In the genomic region with DNA sequence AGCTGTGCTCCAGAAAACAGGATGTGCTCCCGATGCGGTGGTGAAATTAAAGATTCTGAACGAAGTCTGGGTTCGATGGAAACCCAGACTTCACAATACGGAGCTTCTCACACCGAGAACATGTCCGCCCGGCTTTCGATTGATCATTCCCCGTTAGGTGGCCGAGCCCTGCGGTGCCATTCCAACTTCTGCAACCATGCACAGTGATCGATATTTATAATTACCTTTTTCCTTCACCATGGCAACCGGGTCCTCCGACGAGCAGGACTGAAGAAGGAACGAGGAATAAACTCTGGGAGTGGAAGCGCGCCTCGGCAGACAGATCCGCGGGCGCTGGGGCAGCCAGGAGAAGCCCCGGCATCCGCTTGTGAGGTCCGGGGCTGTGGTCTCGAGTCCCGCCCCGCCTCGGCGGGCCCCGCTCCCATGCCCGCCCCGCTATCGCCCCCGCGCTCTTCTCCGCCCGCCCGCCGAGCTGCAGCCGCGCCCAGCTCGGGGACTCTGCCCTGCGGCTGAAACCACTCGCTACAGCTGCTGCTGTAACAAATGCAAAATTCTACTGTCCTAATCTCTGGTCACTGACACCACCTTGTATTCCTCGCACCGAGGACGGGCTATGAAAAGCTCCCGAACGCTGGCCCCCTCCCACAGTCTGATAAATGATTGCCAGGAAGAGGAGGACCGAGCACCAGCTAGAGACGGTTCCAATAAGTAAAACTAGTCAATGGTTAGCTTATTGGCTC, we compare ENCODE assay signal across 1 cellular context.
TF ChIP-seq lines count a peak whose summit lies in the region.

No MANE protein-coding gene starts in this region.

TF ChIP-seq in HepG2, 621 proteins besides CTCF, POLR2A, EP300 and RAD21 (continued from another document and continues in another):
- TF ChIP-seq NR2F6 (IDR thresholded peaks at IDR 0.05) (no peak), NR2F6 (CRISPR knock-in tag; IDR thresholded peaks at IDR 0.05) (no peak), HNRNPUL1 (IDR thresholded peaks at IDR 0.05; ENCODE audit: low read depth, low read length) (no peak), CBX1 (IDR thresholded peaks at IDR 0.05; ENCODE audit: low read depth) (no peak), HCFC1 (IDR thresholded peaks at IDR 0.05; ENCODE audit: low read depth, low read length) (no peak), ZFP90 (CRISPR knock-in tag; IDR thresholded peaks at IDR 0.05; ENCODE audit: borderline replicate concordance) (no peak), ZBTB7A (CRISPR knock-in tag; IDR thresholded peaks at IDR 0.05) (peak; percentile 44; the same call in 1 of the 2 replicates), GABPA (IDR thresholded peaks at IDR 0.05; ENCODE audit: low read depth, low read length) (no peak), GABPA (CRISPR knock-in tag; IDR thresholded peaks at IDR 0.05; ENCODE audit: low read depth) (no peak), ZNF577 (CRISPR knock-in tag; IDR thresholded peaks at IDR 0.05; ENCODE audit: borderline replicate concordance, low read depth) (no peak), NFIB (CRISPR knock-in tag; IDR thresholded peaks at IDR 0.05; ENCODE audit: borderline replicate concordance) (no peak), ZNF331 (CRISPR knock-in tag; IDR thresholded peaks at IDR 0.05) (no peak), ZNF674 (CRISPR knock-in tag; IDR thresholded peaks at IDR 0.05; ENCODE audit: low read depth) (no peak), NKX3-1 (CRISPR knock-in tag; IDR thresholded peaks at IDR 0.05) (no peak), MLLT10 (CRISPR knock-in tag; IDR thresholded peaks at IDR 0.05) (no peak), ZC3H4 (CRISPR knock-in tag; IDR thresholded peaks at IDR 0.05; ENCODE audit: borderline replicate concordance) (no peak), IRX3 (CRISPR knock-in tag; IDR thresholded peaks at IDR 0.05; ENCODE audit: borderline replicate concordance, low read depth) (no peak), ZNF296 (CRISPR knock-in tag; conservative IDR thresholded peaks at IDR 0.05) (no peak), MTA1 (CRISPR knock-in tag; IDR thresholded peaks at IDR 0.05; ENCODE audit: borderline replicate concordance) (0 out of 2 replicates have a peak, but pooled peaks have one; percentile 25), NFYC (CRISPR knock-in tag; IDR thresholded peaks at IDR 0.05) (no peak)
- TF ChIP-seq, protein P1, sequence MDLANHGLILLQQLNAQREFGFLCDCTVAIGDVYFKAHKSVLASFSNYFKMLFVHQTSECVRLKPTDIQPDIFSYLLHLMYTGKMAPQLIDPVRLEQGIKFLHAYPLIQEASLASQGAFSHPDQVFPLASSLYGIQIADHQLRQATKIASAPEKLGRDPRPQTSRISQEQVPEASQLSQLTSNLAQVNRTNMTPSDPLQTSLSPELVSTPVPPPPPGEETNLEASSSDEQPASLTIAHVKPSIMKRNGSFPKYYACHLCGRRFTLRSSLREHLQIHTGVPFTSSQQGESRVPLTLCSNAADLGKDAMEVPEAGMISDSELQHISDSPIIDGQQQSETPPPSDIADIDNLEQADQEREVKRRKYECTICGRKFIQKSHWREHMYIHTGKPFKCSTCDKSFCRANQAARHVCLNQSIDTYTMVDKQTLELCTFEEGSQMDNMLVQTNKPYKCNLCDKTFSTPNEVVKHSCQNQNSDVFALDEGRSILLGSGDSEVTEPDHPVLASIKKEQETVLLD (CRISPR knock-in tag; IDR thresholded peaks at IDR 0.05; ENCODE audit: low read depth): no peak
- TF ChIP-seq, protein P2, sequence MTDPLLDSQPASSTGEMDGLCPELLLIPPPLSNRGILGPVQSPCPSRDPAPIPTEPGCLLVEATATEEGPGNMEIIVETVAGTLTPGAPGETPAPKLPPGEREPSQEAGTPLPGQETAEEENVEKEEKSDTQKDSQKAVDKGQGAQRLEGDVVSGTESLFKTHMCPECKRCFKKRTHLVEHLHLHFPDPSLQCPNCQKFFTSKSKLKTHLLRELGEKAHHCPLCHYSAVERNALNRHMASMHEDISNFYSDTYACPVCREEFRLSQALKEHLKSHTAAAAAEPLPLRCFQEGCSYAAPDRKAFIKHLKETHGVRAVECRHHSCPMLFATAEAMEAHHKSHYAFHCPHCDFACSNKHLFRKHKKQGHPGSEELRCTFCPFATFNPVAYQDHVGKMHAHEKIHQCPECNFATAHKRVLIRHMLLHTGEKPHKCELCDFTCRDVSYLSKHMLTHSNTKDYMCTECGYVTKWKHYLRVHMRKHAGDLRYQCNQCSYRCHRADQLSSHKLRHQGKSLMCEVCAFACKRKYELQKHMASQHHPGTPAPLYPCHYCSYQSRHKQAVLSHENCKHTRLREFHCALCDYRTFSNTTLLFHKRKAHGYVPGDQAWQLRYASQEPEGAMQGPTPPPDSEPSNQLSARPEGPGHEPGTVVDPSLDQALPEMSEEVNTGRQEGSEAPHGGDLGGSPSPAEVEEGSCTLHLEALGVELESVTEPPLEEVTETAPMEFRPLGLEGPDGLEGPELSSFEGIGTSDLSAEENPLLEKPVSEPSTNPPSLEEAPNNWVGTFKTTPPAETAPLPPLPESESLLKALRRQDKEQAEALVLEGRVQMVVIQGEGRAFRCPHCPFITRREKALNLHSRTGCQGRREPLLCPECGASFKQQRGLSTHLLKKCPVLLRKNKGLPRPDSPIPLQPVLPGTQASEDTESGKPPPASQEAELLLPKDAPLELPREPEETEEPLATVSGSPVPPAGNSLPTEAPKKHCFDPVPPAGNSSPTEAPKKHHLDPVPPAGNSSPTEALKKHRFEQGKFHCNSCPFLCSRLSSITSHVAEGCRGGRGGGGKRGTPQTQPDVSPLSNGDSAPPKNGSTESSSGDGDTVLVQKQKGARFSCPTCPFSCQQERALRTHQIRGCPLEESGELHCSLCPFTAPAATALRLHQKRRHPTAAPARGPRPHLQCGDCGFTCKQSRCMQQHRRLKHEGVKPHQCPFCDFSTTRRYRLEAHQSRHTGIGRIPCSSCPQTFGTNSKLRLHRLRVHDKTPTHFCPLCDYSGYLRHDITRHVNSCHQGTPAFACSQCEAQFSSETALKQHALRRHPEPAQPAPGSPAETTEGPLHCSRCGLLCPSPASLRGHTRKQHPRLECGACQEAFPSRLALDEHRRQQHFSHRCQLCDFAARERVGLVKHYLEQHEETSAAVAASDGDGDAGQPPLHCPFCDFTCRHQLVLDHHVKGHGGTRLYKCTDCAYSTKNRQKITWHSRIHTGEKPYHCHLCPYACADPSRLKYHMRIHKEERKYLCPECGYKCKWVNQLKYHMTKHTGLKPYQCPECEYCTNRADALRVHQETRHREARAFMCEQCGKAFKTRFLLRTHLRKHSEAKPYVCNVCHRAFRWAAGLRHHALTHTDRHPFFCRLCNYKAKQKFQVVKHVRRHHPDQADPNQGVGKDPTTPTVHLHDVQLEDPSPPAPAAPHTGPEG (CRISPR knock-in tag; IDR thresholded peaks at IDR 0.05): no peak; the same call in 1 of the 2 replicates
- TF ChIP-seq, protein P3, sequence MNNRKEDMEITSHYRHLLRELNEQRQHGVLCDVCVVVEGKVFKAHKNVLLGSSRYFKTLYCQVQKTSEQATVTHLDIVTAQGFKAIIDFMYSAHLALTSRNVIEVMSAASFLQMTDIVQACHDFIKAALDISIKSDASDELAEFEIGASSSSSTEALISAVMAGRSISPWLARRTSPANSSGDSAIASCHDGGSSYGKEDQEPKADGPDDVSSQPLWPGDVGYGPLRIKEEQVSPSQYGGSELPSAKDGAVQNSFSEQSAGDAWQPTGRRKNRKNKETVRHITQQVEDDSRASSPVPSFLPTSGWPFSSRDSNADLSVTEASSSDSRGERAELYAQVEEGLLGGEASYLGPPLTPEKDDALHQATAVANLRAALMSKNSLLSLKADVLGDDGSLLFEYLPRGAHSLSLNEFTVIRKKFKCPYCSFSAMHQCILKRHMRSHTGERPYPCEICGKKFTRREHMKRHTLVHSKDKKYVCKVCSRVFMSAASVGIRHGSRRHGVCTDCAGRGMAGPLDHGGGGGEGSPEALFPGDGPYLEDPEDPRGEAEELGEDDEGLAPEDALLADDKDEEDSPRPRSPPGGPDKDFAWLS (CRISPR knock-in tag; IDR thresholded peaks at IDR 0.05; ENCODE audit: borderline replicate concordance): no peak
- TF ChIP-seq, protein P4, sequence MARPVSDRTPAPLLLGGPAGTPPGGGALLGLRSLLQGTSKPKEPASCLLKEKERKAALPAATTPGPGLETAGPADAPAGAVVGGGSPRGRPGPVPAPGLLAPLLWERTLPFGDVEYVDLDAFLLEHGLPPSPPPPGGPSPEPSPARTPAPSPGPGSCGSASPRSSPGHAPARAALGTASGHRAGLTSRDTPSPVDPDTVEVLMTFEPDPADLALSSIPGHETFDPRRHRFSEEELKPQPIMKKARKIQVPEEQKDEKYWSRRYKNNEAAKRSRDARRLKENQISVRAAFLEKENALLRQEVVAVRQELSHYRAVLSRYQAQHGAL (CRISPR knock-in tag; IDR thresholded peaks at IDR 0.05; ENCODE audit: not compliant biosample characterization): no peak
- TF ChIP-seq, protein P5, sequence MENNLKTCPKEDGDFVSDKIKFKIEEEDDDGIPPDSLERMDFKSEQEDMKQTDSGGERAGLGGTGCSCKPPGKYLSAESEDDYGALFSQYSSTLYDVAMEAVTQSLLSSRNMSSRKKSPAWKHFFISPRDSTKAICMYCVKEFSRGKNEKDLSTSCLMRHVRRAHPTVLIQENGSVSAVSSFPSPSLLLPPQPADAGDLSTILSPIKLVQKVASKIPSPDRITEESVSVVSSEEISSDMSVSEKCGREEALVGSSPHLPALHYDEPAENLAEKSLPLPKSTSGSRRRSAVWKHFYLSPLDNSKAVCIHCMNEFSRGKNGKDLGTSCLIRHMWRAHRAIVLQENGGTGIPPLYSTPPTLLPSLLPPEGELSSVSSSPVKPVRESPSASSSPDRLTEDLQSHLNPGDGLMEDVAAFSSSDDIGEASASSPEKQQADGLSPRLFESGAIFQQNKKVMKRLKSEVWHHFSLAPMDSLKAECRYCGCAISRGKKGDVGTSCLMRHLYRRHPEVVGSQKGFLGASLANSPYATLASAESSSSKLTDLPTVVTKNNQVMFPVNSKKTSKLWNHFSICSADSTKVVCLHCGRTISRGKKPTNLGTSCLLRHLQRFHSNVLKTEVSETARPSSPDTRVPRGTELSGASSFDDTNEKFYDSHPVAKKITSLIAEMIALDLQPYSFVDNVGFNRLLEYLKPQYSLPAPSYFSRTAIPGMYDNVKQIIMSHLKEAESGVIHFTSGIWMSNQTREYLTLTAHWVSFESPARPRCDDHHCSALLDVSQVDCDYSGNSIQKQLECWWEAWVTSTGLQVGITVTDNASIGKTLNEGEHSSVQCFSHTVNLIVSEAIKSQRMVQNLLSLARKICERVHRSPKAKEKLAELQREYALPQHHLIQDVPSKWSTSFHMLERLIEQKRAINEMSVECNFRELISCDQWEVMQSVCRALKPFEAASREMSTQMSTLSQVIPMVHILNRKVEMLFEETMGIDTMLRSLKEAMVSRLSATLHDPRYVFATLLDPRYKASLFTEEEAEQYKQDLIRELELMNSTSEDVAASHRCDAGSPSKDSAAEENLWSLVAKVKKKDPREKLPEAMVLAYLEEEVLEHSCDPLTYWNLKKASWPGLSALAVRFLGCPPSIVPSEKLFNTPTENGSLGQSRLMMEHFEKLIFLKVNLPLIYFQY (CRISPR knock-in tag; IDR thresholded peaks at IDR 0.05; ENCODE audit: borderline replicate concordance): no peak
- TF ChIP-seq, protein P6, sequence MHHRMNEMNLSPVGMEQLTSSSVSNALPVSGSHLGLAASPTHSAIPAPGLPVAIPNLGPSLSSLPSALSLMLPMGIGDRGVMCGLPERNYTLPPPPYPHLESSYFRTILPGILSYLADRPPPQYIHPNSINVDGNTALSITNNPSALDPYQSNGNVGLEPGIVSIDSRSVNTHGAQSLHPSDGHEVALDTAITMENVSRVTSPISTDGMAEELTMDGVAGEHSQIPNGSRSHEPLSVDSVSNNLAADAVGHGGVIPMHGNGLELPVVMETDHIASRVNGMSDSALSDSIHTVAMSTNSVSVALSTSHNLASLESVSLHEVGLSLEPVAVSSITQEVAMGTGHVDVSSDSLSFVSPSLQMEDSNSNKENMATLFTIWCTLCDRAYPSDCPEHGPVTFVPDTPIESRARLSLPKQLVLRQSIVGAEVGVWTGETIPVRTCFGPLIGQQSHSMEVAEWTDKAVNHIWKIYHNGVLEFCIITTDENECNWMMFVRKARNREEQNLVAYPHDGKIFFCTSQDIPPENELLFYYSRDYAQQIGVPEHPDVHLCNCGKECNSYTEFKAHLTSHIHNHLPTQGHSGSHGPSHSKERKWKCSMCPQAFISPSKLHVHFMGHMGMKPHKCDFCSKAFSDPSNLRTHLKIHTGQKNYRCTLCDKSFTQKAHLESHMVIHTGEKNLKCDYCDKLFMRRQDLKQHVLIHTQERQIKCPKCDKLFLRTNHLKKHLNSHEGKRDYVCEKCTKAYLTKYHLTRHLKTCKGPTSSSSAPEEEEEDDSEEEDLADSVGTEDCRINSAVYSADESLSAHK (CRISPR knock-in tag; IDR thresholded peaks at IDR 0.05; ENCODE audit: borderline replicate concordance): no peak
- TF ChIP-seq, protein P7, sequence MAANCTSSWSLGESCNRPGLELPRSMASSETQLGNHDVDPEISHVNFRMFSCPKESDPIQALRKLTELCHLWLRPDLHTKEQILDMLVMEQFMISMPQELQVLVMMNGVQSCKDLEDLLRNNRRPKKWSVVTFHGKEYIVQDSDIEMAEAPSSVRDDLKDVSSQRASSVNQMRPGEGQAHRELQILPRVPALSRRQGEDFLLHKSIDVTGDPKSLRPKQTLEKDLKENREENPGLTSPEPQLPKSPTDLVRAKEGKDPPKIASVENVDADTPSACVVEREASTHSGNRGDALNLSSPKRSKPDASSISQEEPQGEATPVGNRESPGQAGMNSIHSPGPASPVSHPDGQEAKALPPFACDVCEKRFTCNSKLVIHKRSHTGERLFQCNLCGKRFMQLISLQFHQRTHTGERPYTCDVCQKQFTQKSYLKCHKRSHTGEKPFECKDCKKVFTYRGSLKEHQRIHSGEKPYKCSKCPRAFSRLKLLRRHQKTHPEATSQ (CRISPR knock-in tag; IDR thresholded peaks at IDR 0.05; ENCODE audit: borderline replicate concordance): no peak
- TF ChIP-seq, protein P8, sequence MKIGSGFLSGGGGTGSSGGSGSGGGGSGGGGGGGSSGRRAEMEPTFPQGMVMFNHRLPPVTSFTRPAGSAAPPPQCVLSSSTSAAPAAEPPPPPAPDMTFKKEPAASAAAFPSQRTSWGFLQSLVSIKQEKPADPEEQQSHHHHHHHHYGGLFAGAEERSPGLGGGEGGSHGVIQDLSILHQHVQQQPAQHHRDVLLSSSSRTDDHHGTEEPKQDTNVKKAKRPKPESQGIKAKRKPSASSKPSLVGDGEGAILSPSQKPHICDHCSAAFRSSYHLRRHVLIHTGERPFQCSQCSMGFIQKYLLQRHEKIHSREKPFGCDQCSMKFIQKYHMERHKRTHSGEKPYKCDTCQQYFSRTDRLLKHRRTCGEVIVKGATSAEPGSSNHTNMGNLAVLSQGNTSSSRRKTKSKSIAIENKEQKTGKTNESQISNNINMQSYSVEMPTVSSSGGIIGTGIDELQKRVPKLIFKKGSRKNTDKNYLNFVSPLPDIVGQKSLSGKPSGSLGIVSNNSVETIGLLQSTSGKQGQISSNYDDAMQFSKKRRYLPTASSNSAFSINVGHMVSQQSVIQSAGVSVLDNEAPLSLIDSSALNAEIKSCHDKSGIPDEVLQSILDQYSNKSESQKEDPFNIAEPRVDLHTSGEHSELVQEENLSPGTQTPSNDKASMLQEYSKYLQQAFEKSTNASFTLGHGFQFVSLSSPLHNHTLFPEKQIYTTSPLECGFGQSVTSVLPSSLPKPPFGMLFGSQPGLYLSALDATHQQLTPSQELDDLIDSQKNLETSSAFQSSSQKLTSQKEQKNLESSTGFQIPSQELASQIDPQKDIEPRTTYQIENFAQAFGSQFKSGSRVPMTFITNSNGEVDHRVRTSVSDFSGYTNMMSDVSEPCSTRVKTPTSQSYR (CRISPR knock-in tag; IDR thresholded peaks at IDR 0.05; ENCODE audit: borderline replicate concordance): no peak
- TF ChIP-seq, protein P9, sequence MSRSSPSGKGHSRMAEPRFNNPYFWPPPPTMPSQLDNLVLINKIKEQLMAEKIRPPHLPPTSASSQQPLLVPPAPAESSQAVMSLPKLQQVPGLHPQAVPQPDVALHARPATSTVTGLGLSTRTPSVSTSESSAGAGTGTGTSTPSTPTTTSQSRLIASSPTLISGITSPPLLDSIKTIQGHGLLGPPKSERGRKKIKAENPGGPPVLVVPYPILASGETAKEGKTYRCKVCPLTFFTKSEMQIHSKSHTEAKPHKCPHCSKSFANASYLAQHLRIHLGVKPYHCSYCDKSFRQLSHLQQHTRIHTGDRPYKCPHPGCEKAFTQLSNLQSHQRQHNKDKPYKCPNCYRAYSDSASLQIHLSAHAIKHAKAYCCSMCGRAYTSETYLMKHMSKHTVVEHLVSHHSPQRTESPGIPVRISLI (CRISPR knock-in tag; IDR thresholded peaks at IDR 0.05; ENCODE audit: borderline replicate concordance): no peak; the same call in 1 of the 2 replicates
